9 cellular contexts compared by ENCODE assay signal in the genomic region with DNA sequence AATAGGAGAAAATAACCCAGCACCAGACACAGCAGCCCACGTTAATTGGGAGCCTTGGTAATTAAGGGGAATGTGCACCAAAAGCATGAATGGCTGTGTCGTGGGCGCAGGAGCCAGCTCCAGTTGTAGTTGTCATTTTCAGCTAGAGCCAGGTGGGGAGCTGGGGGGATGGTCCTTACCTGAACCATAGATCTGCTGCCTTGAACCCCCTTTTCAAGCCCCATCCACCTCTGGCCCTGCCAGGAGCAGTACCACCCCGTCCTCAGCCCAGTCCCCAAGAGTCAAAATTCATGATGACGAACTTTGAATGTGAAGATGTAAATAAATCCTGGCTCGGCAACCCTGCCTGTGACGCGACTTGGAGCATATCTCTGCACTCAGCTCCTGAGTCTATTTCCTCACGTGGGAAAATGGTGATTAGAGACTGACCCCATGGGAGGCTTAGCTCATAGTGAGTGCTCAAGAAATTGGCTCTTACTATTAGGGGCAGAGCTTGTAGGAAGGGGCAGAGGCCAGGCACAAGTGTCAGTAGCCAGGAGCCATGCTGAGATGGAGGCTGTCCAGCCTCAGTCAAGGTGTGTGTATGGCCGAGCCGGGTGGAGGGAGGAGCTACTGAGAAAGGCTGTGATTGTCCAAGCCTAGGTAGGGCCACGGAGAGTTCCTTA. TPM values are rescaled to one million over a fixed set of nuclear protein-coding genes. Genes with fewer than 3 reads are reported as not detected.
A peak's percentile ranks its signal among the peaks of the same experiment; 100 is the strongest.
DNase-seq lines count a peak whose midpoint lies in the region; ATAC-seq, FAIRE-seq and TF ChIP-seq lines count a peak whose summit lies in the region.
"Had no signal": no experiment of that assay in that cellular context is flagged by ENCODE, and none has a peak within 500 bp of the region (broad histone marks: within the 10 kb centered on the region; RNA-seq: fewer than 3 reads in every experiment).

No MANE protein-coding gene starts in this region.

- FAIRE-seq in H54 (lab: Jason Lieb, UNC) = no peak

- H3K27ac ChIP-seq in CD8-positive, alpha-beta memory T cell (ENCODE audit: low read depth, low read length) = no peak overlapping the region

- H3K4me3 ChIP-seq in CD8-positive, alpha-beta memory T cell (ENCODE audit: low read length) = no peak overlapping the region
- H3K4me3 ChIP-seq in mucosa of descending colon = no peak overlapping the region

- H3K36me3 Mint-ChIP-seq in CD8-positive, alpha-beta memory T cell = peaks cover 0 to 1% (median 0%) of the 10 kb centered on the region in 3 donors
- H3K36me3 Mint-ChIP-seq in glutamatergic neuron (ENCODE audit: unreplicated experiment) (peaks cover 9% of the 10 kb centered on the region), osteocyte (ENCODE audit: unreplicated experiment) (no peaks in the 10 kb centered on the region)

- ATAC-seq in mucosa of descending colon (no peak), HG03108 (IDR thresholded peaks at IDR 0.05; ENCODE audit: unreplicated experiment) (no peak)

- no peaks in the 10 kb centered on the region for H3K9me3 ChIP-seq in CD8-positive, alpha-beta memory T cell (ENCODE audit: low read length)
- H3K9me3 ChIP-seq in mucosa of descending colon = no peaks in the 10 kb centered on the region

- no peak for TF ChIP-seq POLR2A in H54 (IDR thresholded peaks at IDR 0.05; ENCODE audit: low read depth, low read length)

- TF ChIP-seq CTCF in glutamatergic neuron (IDR thresholded peaks at IDR 0.05; ENCODE audit: partially characterized antibody, unreplicated experiment) = no peak
- no peak for TF ChIP-seq CTCF in osteocyte (IDR thresholded peaks at IDR 0.05)
- no peak for TF ChIP-seq CTCF in mucosa of descending colon (IDR thresholded peaks at IDR 0.05)

- peaks cover 32% of the 10 kb centered on the region for H3K4me1 ChIP-seq in CD8-positive, alpha-beta memory T cell (ENCODE audit: insufficient read depth, low read length)
- peaks cover 6% of the 10 kb centered on the region for H3K4me1 ChIP-seq in mucosa of descending colon (ENCODE audit: low read depth)

- CTCF ChIA-PET in CD8-positive, alpha-beta memory T cell (lab: Charles Lee) = interaction anchor here (1.1 to 1.5 kb wide), 2 partner anchors 11 to 176 kb away, joined by 3 to 6 read pairs; no protein-coding TSS in a partner anchor

- H3K27me3 ChIP-seq in CD8-positive, alpha-beta memory T cell (ENCODE audit: insufficient read depth, low read length, poor library complexity, severe bottlenecking) = peaks cover 42% of the 10 kb centered on the region

- peaks cover 24 to 35% (median 26%) of the 10 kb centered on the region in 3 donors for H3K4me1 Mint-ChIP-seq in CD8-positive, alpha-beta memory T cell
- peaks cover 13% of the 10 kb centered on the region for H3K4me1 Mint-ChIP-seq in glutamatergic neuron (ENCODE audit: low read depth, unreplicated experiment)
- H3K4me1 Mint-ChIP-seq in osteocyte (ENCODE audit: unreplicated experiment) = peaks cover 12% of the 10 kb centered on the region

- peak overlapping the region in 6 of 7 donors; percentile 23 to 73 (median 67) for H3K4me3 Mint-ChIP-seq in CD8-positive, alpha-beta memory T cell
- peak overlapping the region; percentile 91 for H3K4me3 Mint-ChIP-seq in glutamatergic neuron (ENCODE audit: unreplicated experiment)
- peak overlapping the region; percentile 65 for H3K4me3 Mint-ChIP-seq in osteocyte (ENCODE audit: unreplicated experiment)

- no peaks in the 10 kb centered on the region for H3K36me3 ChIP-seq in CD8-positive, alpha-beta memory T cell (ENCODE audit: insufficient read depth, low read length)
- H3K36me3 ChIP-seq in mucosa of descending colon (ENCODE audit: low read depth) = no peaks in the 10 kb centered on the region

- no peaks in the 10 kb centered on the region for H3K9me3 Mint-ChIP-seq in CD8-positive, alpha-beta memory T cell
- peaks cover 2% of the 10 kb centered on the region for H3K9me3 Mint-ChIP-seq in glutamatergic neuron (ENCODE audit: unreplicated experiment)
- no peaks in the 10 kb centered on the region for H3K9me3 Mint-ChIP-seq in osteocyte (ENCODE audit: unreplicated experiment)

- POLR2A ChIA-PET in CD8-positive, alpha-beta memory T cell (lab: Charles Lee) = no interaction called here

- H3K27ac Mint-ChIP-seq in CD8-positive, alpha-beta memory T cell = peak overlapping the region in 1 of 8 donors; percentile 84
- peak overlapping the region; percentile 60 for H3K27ac Mint-ChIP-seq in glutamatergic neuron (ENCODE audit: unreplicated experiment)
- no peak overlapping the region for H3K27ac Mint-ChIP-seq in osteocyte (ENCODE audit: unreplicated experiment)

- peaks cover 55 to 72% of the 10 kb centered on the region in 2 donors for H3K27me3 Mint-ChIP-seq in CD8-positive, alpha-beta memory T cell
- H3K27me3 Mint-ChIP-seq in glutamatergic neuron (ENCODE audit: unreplicated experiment) = peaks cover 18% of the 10 kb centered on the region
- H3K27me3 Mint-ChIP-seq in osteocyte (ENCODE audit: unreplicated experiment) = peaks cover 75% of the 10 kb centered on the region

- DNase-seq in CD8-positive, alpha-beta memory T cell = no peak
- DNase-seq in NCI-H774 (lab: John Stamatoyannopoulos, UW) (peak; percentile 51), glutamatergic neuron (no peak), osteocyte (ENCODE audit: extremely low spot score, unreplicated experiment) (peak; percentile 63), mucosa of descending colon (no peak), H54 (ENCODE audit: insufficient read length, low spot score) (no peak)
- DNase-seq in stimulated activated CD8-positive, alpha-beta memory T cell treated with anti-CD3 and anti-CD28 coated beads, Interleukin-4, amount 100 ng/mL, for 48 hours = no peak

- intact Hi-C loops in mucosa of descending colon (cut with DNase I, micrococcal nuclease) = no loop called here

RNA-seq across cellular contexts. Expression of a gene that starts 0.8 kb away (rescaled TPM):
- under 1 TPM in 1 of 2 experiments, not detected in 1; 0.11 TPM for total RNA-seq in CD8-positive, alpha-beta memory T cell
- polyA plus RNA-seq in CD8-positive, alpha-beta memory T cell = not detected
- 57.1 TPM for total RNA-seq in glutamatergic neuron (ENCODE audit: unreplicated experiment)
- 0.99 and 1.7 TPM in 2 replicates for total RNA-seq in osteocyte
- 100 to 1,000 TPM in 1 of 3 donors, 10 to 100 TPM in 2; 10.2 to 246 (median 15.9) TPM for total RNA-seq in mucosa of descending colon

RNA-seq across cellular contexts. Expression of a gene that starts 52.0 kb away (rescaled TPM):
- total RNA-seq in CD8-positive, alpha-beta memory T cell = 1 to 10 TPM; 1.4 to 1.5 TPM
- 1.5 TPM for polyA plus RNA-seq in CD8-positive, alpha-beta memory T cell
- total RNA-seq in glutamatergic neuron (ENCODE audit: unreplicated experiment) (0.32 TPM), osteocyte (not detected in 2 replicates), mucosa of descending colon (1 to 10 TPM in 1 of 3 donors, under 1 TPM in 2; 0.32 to 1.9 (median 0.72) TPM)
- total RNA-seq: fibroblast of lung had no signal
- polyA plus RNA-seq: fibroblast of lung had no signal

RNA-seq across cellular contexts. Expression of a gene that starts 52.7 kb away (rescaled TPM):
- 1 to 10 TPM; 5.4 to 8.0 TPM for total RNA-seq in CD8-positive, alpha-beta memory T cell
- polyA plus RNA-seq in CD8-positive, alpha-beta memory T cell = 67.9 TPM
- 0.44 TPM for total RNA-seq in glutamatergic neuron (ENCODE audit: unreplicated experiment)
- total RNA-seq in osteocyte = 0.91 TPM in 1 of 2 replicates, not detected in the other
- 1 to 10 TPM; 1.2 to 9.1 (median 1.5) TPM for total RNA-seq in mucosa of descending colon

Comparison
In these comparisons a context has a peak if more than half of its experiments do, and no peak if none do; other contexts are left out.
1. DNase-seq: peak in NCI-H774 (single experiment) and osteocyte (single experiment); none in CD8-positive, alpha-beta memory T cell (0 of 5), glutamatergic neuron (single experiment), mucosa of descending colon (0 of 3), H54 (single experiment) and stimulated activated CD8-positive, alpha-beta memory T cell treated with anti-CD3 and anti-CD28 coated beads, Interleukin-4, amount 100 ng/mL, for 48 hours (single experiment).
2. Peak in every context shown above with its lines, with median percentiles within 50 percentile points of each other: H3K4me3 Mint-ChIP-seq.